ENCODE assay signal across 23 cellular contexts in genomic region chr2:155054712-155055111, GRCh38.
A peak's percentile ranks its signal among the peaks of the same experiment; 100 is the strongest.
DNase-seq lines count a peak whose midpoint lies in the region; ATAC-seq and TF ChIP-seq lines count a peak whose summit lies in the region.
"Had no signal": no experiment of that assay in that cellular context is flagged by ENCODE, and none has a peak within 500 bp of the region (broad histone marks: within the 10 kb centered on the region; RNA-seq: fewer than 3 reads in every experiment).

No MANE protein-coding gene starts in this region.

- H4K20me1 ChIP-seq in GM23338 (replicated peaks; ENCODE audit: insufficient read depth) (no peaks in the 10 kb centered on the region), H9 (ENCODE audit: control insufficient read depth, insufficient read depth, insufficient read length) (no peaks in the 10 kb centered on the region)
- H4K20me1 ChIP-seq: BLaER1 treated with 17β-estradiol and CSF1 and Interleukin-3, amounts not matched to agents 10 nM and 100 nM had no signal

- H2AFZ ChIP-seq in GM23338, result no peak overlapping the region
- no peak overlapping the region for H2AFZ ChIP-seq in H9 (ENCODE audit: low read length)

- H3K56ac ChIP-seq in H9 (ENCODE audit: insufficient read length, low read depth, low read length), result no peak overlapping the region

- DNase-seq in GM23338 (ENCODE audit: low spot score), result peak; percentile 56
- peak; percentile 33 for DNase-seq in H9
- DNase-seq in NT2/D1 (ENCODE audit: low read depth, low spot score), result peak; percentile 1
- peak; percentile 23 for DNase-seq in iPS DF 19.7 (ENCODE audit: low read depth, low spot score)
- DNase-seq in SKM-1 (lab: John Stamatoyannopoulos, UW; ENCODE audit: unreplicated experiment), result no peak
- DNase-seq in stimulated activated naive CD8-positive, alpha-beta T cell treated with anti-CD3 and anti-CD28 coated beads, Interleukin-15, Interleukin-2, amounts not matched to agents 100 U/mL and 50 U/mL, for 24 hours, result no peak
- no peak for DNase-seq in Kasumi-1 (lab: John Stamatoyannopoulos, UW)
- DNase-seq: 8988T; ACHN; AML-193; BE2C; CD4-positive, alpha-beta T cell; CD8-positive, alpha-beta memory T cell; DMS 273 treated with DMSO at 0.1 percent for 48 hours; DMS79; EL; GDM1; GOT3 had no signal

- ATAC-seq in GM23338, result peak; percentile 82
- no peak for ATAC-seq in stimulated activated naive CD8-positive, alpha-beta T cell treated with anti-CD3 and anti-CD28 coated beads, Interleukin-15, Interleukin-2, amounts not matched to agents 100 U/mL and 50 U/mL, for 24 hours
- ATAC-seq: A549, GM12878, HCT116 had no signal

- no CpG with 5 or more reads among the region's 5 CpGs for WGBS in H9 (ENCODE audit: extremely low coverage, insufficient read length, low lambda C conversion rate)

- no peak overlapping the region for H2BK5ac ChIP-seq in H9 (ENCODE audit: insufficient read length, low read length)

- H3K79me2 ChIP-seq in GM23338 (replicated peaks; ENCODE audit: insufficient read depth) (no peaks in the 10 kb centered on the region), H9 (ENCODE audit: insufficient read depth, low read length) (no peaks in the 10 kb centered on the region)

- H3K4me1 ChIP-seq in GM23338 (ENCODE audit: insufficient read depth) (peaks cover 3% of the 10 kb centered on the region; the same call in 1 of the 2 replicates), H9 (ENCODE audit: insufficient read depth, low read length) (no peaks in the 10 kb centered on the region), NT2/D1 (ENCODE audit: insufficient read depth, insufficient read length) (no peaks in the 10 kb centered on the region)
- H3K4me1 ChIP-seq: A549; BE2C; BLaER1 treated with 17β-estradiol and CSF1 and Interleukin-3, amounts not matched to agents 10 nM and 100 nM had no signal

- no peak overlapping the region for H3K4me3 ChIP-seq in GM23338
- no peak overlapping the region for H3K4me3 ChIP-seq in NT2/D1 (ENCODE audit: insufficient read length, low read depth)
- H3K4me3 ChIP-seq: A549; BLaER1 treated with 17β-estradiol and CSF1 and Interleukin-3, amounts not matched to agents 10 nM and 100 nM; GM12878 had no signal

- H3K23me2 ChIP-seq in H9 (ENCODE audit: insufficient read length, low read depth, low read length, poor library complexity, severe bottlenecking), result no peaks in the 10 kb centered on the region

- no peaks in the 10 kb centered on the region; the same call in 2 of the 3 replicates for H3K36me3 Mint-ChIP-seq in GM23338 (ENCODE audit: low read depth)
- H3K36me3 Mint-ChIP-seq in H9 (ENCODE audit: insufficient read depth in 1 of 3, low read depth in 3 of 3), result peaks cover 0 to 4% (median 0%) of the 10 kb centered on the region in 3 experiments; a peak in 2 of 7 replicates
- H3K36me3 Mint-ChIP-seq: CD14-positive monocyte; CD8-positive, alpha-beta memory T cell had no signal

- no peak overlapping the region for H3T11ph ChIP-seq in H9 (ENCODE audit: low read length)

- H2BK120ac ChIP-seq in H9 (ENCODE audit: low read depth, low read length, poor library complexity, severe bottlenecking), result no peak overlapping the region

- H3K18ac ChIP-seq in H9 (ENCODE audit: insufficient read length, low read depth, low read length), result no peak overlapping the region

- TF ChIP-seq CTCF in GM23338 (conservative IDR thresholded peaks at IDR 0.05; ENCODE audit: low read depth in 2 of 2) (no peak), H9 (conservative IDR thresholded peaks at IDR 0.05) (no peak)

- H3K27ac Mint-ChIP-seq in GM23338 (peak overlapping the region; percentile 84; the same call in 1 of the 2 replicates), H9 (peak overlapping the region in 1 of 3 experiments; percentile 19; a peak in 1 of 7 replicates)
- H3K27ac Mint-ChIP-seq: CD14-positive monocyte; CD4-positive, alpha-beta T cell; CD8-positive, alpha-beta memory T cell had no signal

- H3F3A ChIP-seq in GM23338 (replicated peaks; ENCODE audit: low read depth), result no peaks in the 10 kb centered on the region

- H3K36me3 ChIP-seq in GM23338 (ENCODE audit: insufficient read depth), result no peaks in the 10 kb centered on the region
- no peaks in the 10 kb centered on the region for H3K36me3 ChIP-seq in NT2/D1 (ENCODE audit: insufficient read depth, insufficient read length, low read length)
- H3K36me3 ChIP-seq: BE2C; BLaER1 treated with 17β-estradiol and CSF1 and Interleukin-3, amounts not matched to agents 10 nM and 100 nM had no signal

- no peak overlapping the region for H3K14ac ChIP-seq in H9 (ENCODE audit: insufficient read depth, low read length)

- H3K4me1 Mint-ChIP-seq in GM23338 (peaks cover 11% of the 10 kb centered on the region), H9 (peaks cover 10 to 14% of the 10 kb centered on the region in 2 experiments)
- H3K4me1 Mint-ChIP-seq: CD14-positive monocyte; CD8-positive, alpha-beta memory T cell had no signal

- H2AK5ac ChIP-seq in H9 (ENCODE audit: insufficient read length, low read length), result no peak overlapping the region

- H4K91ac ChIP-seq in H9 (ENCODE audit: insufficient read length, low read depth, low read length), result no peak overlapping the region

- H3K9me2 ChIP-seq in GM23338 (ENCODE audit: insufficient read depth), result no peaks in the 10 kb centered on the region

- H3K9me3 ChIP-seq in H9 (ENCODE audit: control insufficient read depth, low read depth, low read length), result no peaks in the 10 kb centered on the region
- no peaks in the 10 kb centered on the region for H3K9me3 ChIP-seq in NT2/D1 (ENCODE audit: insufficient read depth, low read length)
- H3K9me3 ChIP-seq: A549, BE2C had no signal

- H2BK15ac ChIP-seq in H9 (ENCODE audit: low read depth, low read length), result no peak overlapping the region

- no peak overlapping the region for H2BK12ac ChIP-seq in H9 (ENCODE audit: insufficient read length, low read depth, low read length)

- H2BK20ac ChIP-seq in H9 (ENCODE audit: low read depth, low read length, poor library complexity, severe bottlenecking), result no peak overlapping the region

- H3K27me3 Mint-ChIP-seq in GM23338 (ENCODE audit: insufficient read depth, low read depth, poor library complexity), result peaks cover 2% of the 10 kb centered on the region
- no peaks in the 10 kb centered on the region for H3K27me3 Mint-ChIP-seq in H9 (ENCODE audit: low read depth)
- H3K27me3 Mint-ChIP-seq: CD4-positive, alpha-beta T cell; CD8-positive, alpha-beta memory T cell had no signal

- H4K5ac ChIP-seq in H9 (ENCODE audit: insufficient read length, low read depth, low read length), result no peak overlapping the region

- H3K79me1 ChIP-seq in H9 (ENCODE audit: insufficient read depth, low read depth, low read length, poor library complexity, severe bottlenecking), result no peaks in the 10 kb centered on the region

- H3K9me3 Mint-ChIP-seq in GM23338 (no peaks in the 10 kb centered on the region; the same call in 2 of the 3 replicates), H9 (peaks cover 0 to under 1% of the 10 kb centered on the region in 2 experiments; a peak in 2 of 5 replicates)
- H3K9me3 Mint-ChIP-seq: CD4-positive, alpha-beta T cell had no signal

- H3K23ac ChIP-seq in H9 (ENCODE audit: insufficient read length, low read depth, low read length), result no peak overlapping the region

- H3K4me2 ChIP-seq in GM23338 (no peak overlapping the region), H9 (ENCODE audit: insufficient read depth, insufficient read length, low read length) (no peak overlapping the region)
- H3K4me2 ChIP-seq: A549; BLaER1 treated with 17β-estradiol and CSF1 and Interleukin-3, amounts not matched to agents 10 nM and 100 nM had no signal

- no peak overlapping the region for H3K4ac ChIP-seq in H9 (ENCODE audit: low read depth, low read length)

- H3K27me3 ChIP-seq in GM23338 (ENCODE audit: insufficient read depth), result no peaks in the 10 kb centered on the region
- no peaks in the 10 kb centered on the region for H3K27me3 ChIP-seq in H9 (ENCODE audit: insufficient read depth, low read length)
- no peaks in the 10 kb centered on the region for H3K27me3 ChIP-seq in NT2/D1 (ENCODE audit: insufficient read depth, insufficient read length)
- H3K27me3 ChIP-seq: BE2C; BLaER1 treated with 17β-estradiol and CSF1 and Interleukin-3, amounts not matched to agents 10 nM and 100 nM had no signal

- no peak overlapping the region for H4K8ac ChIP-seq in H9 (replicated peaks; ENCODE audit: insufficient read length, low read depth, low read length)

- H3K4me3 Mint-ChIP-seq in GM23338 (no peak overlapping the region), H9 (no peak overlapping the region)
- H3K4me3 Mint-ChIP-seq: CD14-positive monocyte; CD4-positive, alpha-beta T cell; CD8-positive, alpha-beta memory T cell had no signal

- H3K27ac ChIP-seq in GM23338 (ENCODE audit: low read depth) (no peak overlapping the region), H9 (ENCODE audit: insufficient read length, low read depth, low read length) (no peak overlapping the region)
- H3K27ac ChIP-seq: A549; BLaER1 treated with 17β-estradiol and CSF1 and Interleukin-3, amounts not matched to agents 10 nM and 100 nM had no signal

- H3K9ac ChIP-seq in H9 (ENCODE audit: extremely low read depth, insufficient read length, low read length), result no peak overlapping the region
- H3K9ac ChIP-seq in NT2/D1 (ENCODE audit: insufficient read length, low read depth), result no peak overlapping the region
- H3K9ac ChIP-seq: BLaER1 treated with 17β-estradiol and CSF1 and Interleukin-3, amounts not matched to agents 10 nM and 100 nM had no signal

Comparison
In these comparisons a context has a peak if more than half of its experiments do, and no peak if none do; other contexts are left out.
1. DNase-seq: peak in GM23338 (single experiment), H9 (single experiment), NT2/D1 (single experiment) and iPS DF 19.7 (single experiment); none in SKM-1 (single experiment), stimulated activated naive CD8-positive, alpha-beta T cell treated with anti-CD3 and anti-CD28 coated beads, Interleukin-15, Interleukin-2, amounts not matched to agents 100 U/mL and 50 U/mL, for 24 hours (single experiment) and Kasumi-1 (0 of 2).